ENCODE assay signal across 8 cellular contexts in genomic region chr17:17780941-17781590, GRCh38. TPM values are rescaled to one million over a fixed set of nuclear protein-coding genes. Genes with fewer than 3 reads are reported as not detected.
DNase-seq lines count a peak whose midpoint lies in the region; ATAC-seq and TF ChIP-seq lines count a peak whose summit lies in the region.

No MANE protein-coding gene starts in this region.

- no peak for TF ChIP-seq CTCF in PC-9 (conservative IDR thresholded peaks at IDR 0.05)
- TF ChIP-seq CTCF in fibroblast of pulmonary artery (IDR thresholded peaks at IDR 0.05; ENCODE audit: low read length, missing control alignments) = peak; percentile 51

- H3K4me3 ChIP-seq in PC-9 (no peak overlapping the region), fibroblast of pulmonary artery (replicated peaks; ENCODE audit: low read depth, low read length) (peak overlapping the region; percentile 32)

- H3F3A ChIP-seq in PC-9 (ENCODE audit: insufficient read depth, low read depth) = peaks cover 28% of the 10 kb centered on the region; the same call in 1 of the 2 replicates

- H3K4me1 ChIP-seq in PC-9 (replicated peaks; ENCODE audit: insufficient read depth) = peaks cover 12% of the 10 kb centered on the region

- POLR2A ChIA-PET in PC-9 (lab: Charles Lee; ENCODE audit: unreplicated experiment) = interaction anchor here (0.5 to 1.0 kb wide), 2 partner anchors 57 to 285 kb away, joined by 7 to 10 read pairs; partner anchors contain the start of gene RASD1

- no peaks in the 10 kb centered on the region for H3K36me3 ChIP-seq in PC-9 (ENCODE audit: low read depth)

- ATAC-seq in HG02870 (IDR thresholded peaks at IDR 0.05; ENCODE audit: unreplicated experiment) (no peak), HG03135 (IDR thresholded peaks at IDR 0.05; ENCODE audit: unreplicated experiment) (no peak)

- no peaks in the 10 kb centered on the region for H3K9me3 ChIP-seq in PC-9 (ENCODE audit: insufficient read depth, low read depth)

- no TSS peak for BruUV-seq in PC-9 (replicated peaks; lab: Mats Ljungman, UMichigan)

- peaks cover 33% of the 10 kb centered on the region for H3K79me2 ChIP-seq in PC-9 (ENCODE audit: low read depth)

- no peak overlapping the region for H2AFZ ChIP-seq in PC-9

- DNase-seq in NCI-H2196 (lab: John Stamatoyannopoulos, UW; ENCODE audit: unreplicated experiment) = peak; percentile 14
- DNase-seq in NCI-H2196 treated with DMSO at 0.1 percent for 48 hours (lab: John Stamatoyannopoulos, UW; ENCODE audit: unreplicated experiment) = no peak
- peak; percentile 54 to 72 for DNase-seq in PC-9
- DNase-seq in fibroblast of pulmonary artery (ENCODE audit: low read depth) = peak; percentile 78
- peak; percentile 72 for DNase-seq in putamen (ENCODE audit: low spot score)
- no peak for DNase-seq in SIG-M5 (lab: John Stamatoyannopoulos, UW)

- H3K9me2 ChIP-seq in PC-9 (ENCODE audit: insufficient read depth) = no peaks in the 10 kb centered on the region

- H4K20me1 ChIP-seq in PC-9 (ENCODE audit: insufficient read depth) = peaks cover 77% of the 10 kb centered on the region

- CTCF ChIA-PET in PC-9 (lab: Charles Lee) = interaction anchor here (0.8 kb wide), 1 partner anchor 99 kb away, joined by 3 read pairs; no protein-coding TSS in a partner anchor

- H3K27ac ChIP-seq in PC-9 = no peak overlapping the region

- intact Hi-C loops in PC-9 (cut with micrococcal nuclease; ENCODE audit: unreplicated experiment) = loop anchor here (1.0 kb wide), 1 partner anchor 52 kb away; no protein-coding TSS in a partner anchor

- peak overlapping the region; percentile 62; the same call in 1 of the 2 replicates for H3K4me2 ChIP-seq in PC-9

- H3K27me3 ChIP-seq in PC-9 (ENCODE audit: insufficient read depth, low read depth) = no peaks in the 10 kb centered on the region

RNA-seq across cellular contexts. Expression of gene SREBF1, which starts 55.7 kb away (rescaled TPM):
- 243 and 360 TPM in 2 replicates for total RNA-seq in PC-9 (2021)

Comparison
In these comparisons a context has a peak if more than half of its experiments do, and no peak if none do; other contexts are left out.
1. DNase-seq: peak in NCI-H2196 (single experiment), PC-9 (2 of 2), fibroblast of pulmonary artery (single experiment) and putamen (single experiment); none in NCI-H2196 treated with DMSO at 0.1 percent for 48 hours (single experiment) and SIG-M5 (single experiment).